In the genomic region with DNA sequence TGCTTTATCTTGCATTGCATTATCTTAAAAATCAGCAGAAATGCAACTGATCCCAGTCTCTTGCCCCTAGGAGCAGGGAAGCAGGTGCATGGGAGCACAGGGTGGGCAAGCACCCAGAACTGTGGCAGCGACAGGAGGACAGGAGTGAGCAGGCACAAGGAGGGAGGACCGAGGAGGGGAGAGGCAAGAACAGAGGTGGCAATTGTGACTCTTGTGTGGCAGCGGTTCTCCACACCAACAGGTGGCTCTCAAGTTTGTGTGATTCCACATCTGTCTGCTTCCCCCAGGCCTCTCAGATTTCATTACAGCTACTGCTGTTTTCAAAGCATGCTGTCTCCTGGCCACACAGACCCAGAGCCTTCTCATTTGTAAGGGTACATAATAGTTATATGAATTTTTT, we compare ENCODE assay signal across 1 cellular context.
TF ChIP-seq lines count a peak whose summit lies in the region.

No MANE protein-coding gene starts in this region.

TF ChIP-seq in WTC11, 78 proteins besides CTCF, POLR2A, EP300 and RAD21 (continued from another document):
- TF ChIP-seq EMX1 (CRISPR knock-in tag; IDR thresholded peaks at IDR 0.05) = no peak
- TF ChIP-seq ELF4 (CRISPR knock-in tag; IDR thresholded peaks at IDR 0.05; ENCODE audit: low read depth) = no peak
- no peak for TF ChIP-seq JUN (CRISPR knock-in tag; IDR thresholded peaks at IDR 0.05)
- no peak for TF ChIP-seq NR2C2 (CRISPR knock-in tag; IDR thresholded peaks at IDR 0.05)
- TF ChIP-seq, protein P1, sequence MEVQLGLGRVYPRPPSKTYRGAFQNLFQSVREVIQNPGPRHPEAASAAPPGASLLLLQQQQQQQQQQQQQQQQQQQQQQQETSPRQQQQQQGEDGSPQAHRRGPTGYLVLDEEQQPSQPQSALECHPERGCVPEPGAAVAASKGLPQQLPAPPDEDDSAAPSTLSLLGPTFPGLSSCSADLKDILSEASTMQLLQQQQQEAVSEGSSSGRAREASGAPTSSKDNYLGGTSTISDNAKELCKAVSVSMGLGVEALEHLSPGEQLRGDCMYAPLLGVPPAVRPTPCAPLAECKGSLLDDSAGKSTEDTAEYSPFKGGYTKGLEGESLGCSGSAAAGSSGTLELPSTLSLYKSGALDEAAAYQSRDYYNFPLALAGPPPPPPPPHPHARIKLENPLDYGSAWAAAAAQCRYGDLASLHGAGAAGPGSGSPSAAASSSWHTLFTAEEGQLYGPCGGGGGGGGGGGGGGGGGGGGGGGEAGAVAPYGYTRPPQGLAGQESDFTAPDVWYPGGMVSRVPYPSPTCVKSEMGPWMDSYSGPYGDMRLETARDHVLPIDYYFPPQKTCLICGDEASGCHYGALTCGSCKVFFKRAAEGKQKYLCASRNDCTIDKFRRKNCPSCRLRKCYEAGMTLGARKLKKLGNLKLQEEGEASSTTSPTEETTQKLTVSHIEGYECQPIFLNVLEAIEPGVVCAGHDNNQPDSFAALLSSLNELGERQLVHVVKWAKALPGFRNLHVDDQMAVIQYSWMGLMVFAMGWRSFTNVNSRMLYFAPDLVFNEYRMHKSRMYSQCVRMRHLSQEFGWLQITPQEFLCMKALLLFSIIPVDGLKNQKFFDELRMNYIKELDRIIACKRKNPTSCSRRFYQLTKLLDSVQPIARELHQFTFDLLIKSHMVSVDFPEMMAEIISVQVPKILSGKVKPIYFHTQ (CRISPR knock-in tag; IDR thresholded peaks at IDR 0.05) = no peak
- TF ChIP-seq FOXJ3 (CRISPR knock-in tag; IDR thresholded peaks at IDR 0.05; ENCODE audit: borderline replicate concordance) = no peak
- TF ChIP-seq GABPB1 (CRISPR knock-in tag; IDR thresholded peaks at IDR 0.05) = no peak
TF ChIP-seq in WTC11: peak in this region for 0.
